29 cellular contexts compared by ENCODE assay signal in the genomic region with DNA sequence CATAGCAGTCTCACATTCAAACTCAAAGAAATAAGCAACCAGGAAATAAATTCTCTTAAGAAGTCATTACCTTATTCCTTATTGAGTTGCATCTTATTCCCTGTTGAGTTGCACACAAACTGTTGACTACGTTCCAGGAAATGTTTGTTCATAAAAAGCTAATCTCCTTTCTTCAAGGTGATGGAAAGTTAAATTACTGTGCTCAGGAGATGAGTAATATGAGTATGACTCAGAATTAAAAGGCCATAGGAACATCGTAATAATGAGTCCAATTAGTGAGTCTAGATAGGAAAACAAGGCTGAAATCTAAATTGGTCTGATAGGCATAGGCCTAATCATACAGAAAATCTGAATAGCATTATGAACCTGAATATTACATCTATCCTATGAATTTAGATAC.
DNase-seq lines count a peak whose midpoint lies in the region; ATAC-seq and TF ChIP-seq lines count a peak whose summit lies in the region.
"Had no signal": no experiment of that assay in that cellular context is flagged by ENCODE, and none has a peak within 500 bp of the region (broad histone marks: within the 10 kb centered on the region; RNA-seq: fewer than 3 reads in every experiment).

No MANE protein-coding gene starts in this region.

- H3K36me3 ChIP-seq in SK-N-SH (replicated peaks in 1 of 2; ENCODE audit: control insufficient read depth in 1 of 2, insufficient read depth in 2 of 2, low read length in 1 of 2) = no peaks in the 10 kb centered on the region
- H3K36me3 ChIP-seq: lower lobe of right lung, ovary, spleen, upper lobe of right lung had no signal

- no peaks in the 10 kb centered on the region for H4K20me1 ChIP-seq in SK-N-SH (ENCODE audit: insufficient read depth)

- TF ChIP-seq CTCF in SK-N-SH (IDR thresholded peaks at IDR 0.05) (no peak), RWPE1 (conservative IDR thresholded peaks at IDR 0.05; ENCODE audit: low read depth) (no peak), fibroblast of mammary gland (conservative IDR thresholded peaks at IDR 0.05; ENCODE audit: control insufficient read depth, insufficient read depth, low read depth, low read length) (no peak)

- H3K4me1 Mint-ChIP-seq in stimulated activated effector memory CD8-positive, alpha-beta T cell treated with anti-CD3 and anti-CD28 coated beads, Interleukin-12 subunit alpha, Interleukin-12 subunit beta, amount 100 ng/mL, for 72 hours = peaks cover 4% of the 10 kb centered on the region
- H3K4me1 Mint-ChIP-seq: activated CD4-positive, alpha-beta T cell treated with anti-CD3 and anti-CD28 coated beads, Interleukin-2, amount 10 ng/mL, durations not matched to agents 24 days and 14 days; B cell; endodermal cell; nephron progenitor cell had no signal

- H3K36me3 Mint-ChIP-seq in stimulated activated effector memory CD8-positive, alpha-beta T cell treated with anti-CD3 and anti-CD28 coated beads, Interleukin-12 subunit alpha, Interleukin-12 subunit beta, amount 100 ng/mL, for 72 hours = no peaks in the 10 kb centered on the region
- H3K36me3 Mint-ChIP-seq: CD8-positive, alpha-beta T cell had no signal

- no peaks in the 10 kb centered on the region for H3K27me3 ChIP-seq in SK-N-SH (ENCODE audit: insufficient read depth)
- H3K27me3 ChIP-seq: ovary, spleen, upper lobe of right lung had no signal

- peaks cover 0 to 4% of the 10 kb centered on the region in 2 experiments; a peak in 2 of 4 replicates for H3K4me1 ChIP-seq in SK-N-SH (ENCODE audit: control insufficient read depth in 1 of 2, insufficient read depth in 2 of 2, low read depth in 1 of 2, low read length in 1 of 2)
- H3K4me1 ChIP-seq: lower lobe of right lung, spleen, upper lobe of right lung had no signal

- no peaks in the 10 kb centered on the region for H3K9me2 ChIP-seq in SK-N-SH

- no peaks in the 10 kb centered on the region for H3K9me3 Mint-ChIP-seq in stimulated activated effector memory CD8-positive, alpha-beta T cell treated with anti-CD3 and anti-CD28 coated beads, Interleukin-12 subunit alpha, Interleukin-12 subunit beta, amount 100 ng/mL, for 72 hours
- H3K9me3 Mint-ChIP-seq: activated CD4-positive, alpha-beta T cell treated with anti-CD3 and anti-CD28 coated beads, Interleukin-2, amount 10 ng/mL, durations not matched to agents 24 days and 14 days; CD8-positive, alpha-beta T cell had no signal

- no peak overlapping the region for H3K4me3 ChIP-seq in SK-N-SH (ENCODE audit: low read depth in 2 of 2, low read length in 1 of 2)
- H3K4me3 ChIP-seq in fibroblast of mammary gland (ENCODE audit: control insufficient read depth, low read depth, low read length) = no peak overlapping the region
- H3K4me3 ChIP-seq: lower lobe of right lung, ovary, PC-9, spleen, upper lobe of right lung had no signal

- DNase-seq in SK-N-SH (no peak), RWPE1 (ENCODE audit: low spot score) (peak; percentile 13), fibroblast of mammary gland (ENCODE audit: low read depth) (peak; percentile 46), Kasumi-1 (lab: John Stamatoyannopoulos, UW) (no peak)
- no peak for DNase-seq in stimulated activated effector memory CD8-positive, alpha-beta T cell treated with anti-CD3 and anti-CD28 coated beads, Interleukin-12 subunit alpha, Interleukin-12 subunit beta, amount 100 ng/mL, for 72 hours (ENCODE audit: low spot score in 2 of 2)
- DNase-seq: activated CD4-positive, alpha-beta T cell treated with anti-CD3 and anti-CD28 coated beads, Interleukin-2, amount 10 ng/mL, durations not matched to agents 24 days and 14 days; activated naive CD4-positive, alpha-beta T cell treated with Interleukin-2 at 50 U/mL for 16 hours; activated T-cell treated with anti-CD3 and anti-CD28 coated beads, Interleukin-2, amount 50 U/mL, for 48 hours; caudate nucleus; CD8-positive, alpha-beta T cell; DMS79 treated with DMSO at 0.1 percent for 48 hours; endodermal cell; kidney; lower lobe of right lung; MV-4-11; NCI-H1694 treated with DMSO at 0.1 percent for 48 hours; NCI-H524; nephron progenitor cell; ovary; PC-9; right cardiac atrium; SHP77; spleen; upper lobe of right lung had no signal

- ATAC-seq in SK-N-SH treated with all-trans-retinoic acid at 6 μM for 48 hours (no peak), GM21528 (IDR thresholded peaks at IDR 0.05; ENCODE audit: low FRiP score, unreplicated experiment) (no peak), GM18858 (IDR thresholded peaks at IDR 0.05; ENCODE audit: unreplicated experiment) (no peak)
- ATAC-seq in stimulated activated effector memory CD8-positive, alpha-beta T cell treated with anti-CD3 and anti-CD28 coated beads, Interleukin-12 subunit alpha, Interleukin-12 subunit beta, amount 100 ng/mL, for 72 hours = peak; percentile 70
- ATAC-seq: CD8-positive, alpha-beta T cell; lower lobe of right lung; right cardiac atrium; upper lobe of right lung had no signal

- H3K9me3 ChIP-seq in SK-N-SH = no peaks in the 10 kb centered on the region
- H3K9me3 ChIP-seq: lower lobe of right lung, ovary, spleen, upper lobe of right lung had no signal

- 40% methylated on average over 2 of the region's 2 CpGs for WGBS in SK-N-SH (ENCODE audit: low lambda C conversion rate)

- H3K27ac Mint-ChIP-seq in stimulated activated effector memory CD8-positive, alpha-beta T cell treated with anti-CD3 and anti-CD28 coated beads, Interleukin-12 subunit alpha, Interleukin-12 subunit beta, amount 100 ng/mL, for 72 hours = no peak overlapping the region
- H3K27ac Mint-ChIP-seq: activated CD4-positive, alpha-beta T cell treated with anti-CD3 and anti-CD28 coated beads, Interleukin-2, amount 10 ng/mL, durations not matched to agents 24 days and 14 days; B cell; CD8-positive, alpha-beta T cell; endodermal cell; nephron progenitor cell had no signal

- no peaks in the 10 kb centered on the region for H3K79me2 ChIP-seq in SK-N-SH (ENCODE audit: insufficient read depth)

- H3F3A ChIP-seq in SK-N-SH (replicated peaks; ENCODE audit: insufficient read depth) = no peaks in the 10 kb centered on the region

- TF ChIP-seq EP300 in SK-N-SH (IDR thresholded peaks at IDR 0.05; ENCODE audit: borderline replicate concordance in 1 of 2, low read depth in 1 of 2, low read length in 1 of 2) = no peak

- POLR2A ChIA-PET in SK-N-SH (lab: Yijun Ruan, JAX) (no interaction called here), RWPE1 (lab: Yijun Ruan, JAX; ENCODE audit: low non-redundant PET) (no interaction called here)

- no peak for TF ChIP-seq RAD21 in SK-N-SH (IDR thresholded peaks at IDR 0.05; ENCODE audit: low read length)

- no peak overlapping the region for H2AFZ ChIP-seq in SK-N-SH (ENCODE audit: low read depth)
- H2AFZ ChIP-seq: PC-9 had no signal

- no peak overlapping the region for H3K4me2 ChIP-seq in SK-N-SH
- H3K4me2 ChIP-seq: KMS-11, PC-9 had no signal

- H3K4me3 Mint-ChIP-seq in stimulated activated effector memory CD8-positive, alpha-beta T cell treated with anti-CD3 and anti-CD28 coated beads, Interleukin-12 subunit alpha, Interleukin-12 subunit beta, amount 100 ng/mL, for 72 hours = no peak overlapping the region
- H3K4me3 Mint-ChIP-seq: activated CD4-positive, alpha-beta T cell treated with anti-CD3 and anti-CD28 coated beads, Interleukin-2, amount 10 ng/mL, durations not matched to agents 24 days and 14 days; B cell; CD8-positive, alpha-beta T cell; endodermal cell; nephron progenitor cell had no signal

- H3K9ac ChIP-seq in SK-N-SH = no peak overlapping the region
- H3K9ac ChIP-seq: KMS-11 had no signal

- H3K27ac ChIP-seq in SK-N-SH (ENCODE audit: low read depth in 2 of 2, low read length in 1 of 2) (no peak overlapping the region), RWPE1 (no peak overlapping the region)
- H3K27ac ChIP-seq: KMS-11, lower lobe of right lung, ovary, PC-9, spleen, upper lobe of right lung had no signal

- CTCF ChIA-PET in SK-N-SH (lab: Yijun Ruan, JAX) = interaction anchor here (1.0 to 1.2 kb wide), 2 partner anchors 13 to 86 kb away, joined by 3 to 4 read pairs; no protein-coding TSS in a partner anchor
- CTCF ChIA-PET in RWPE1 (lab: Yijun Ruan, JAX) = no interaction called here

TF ChIP-seq in SK-N-SH treated with all-trans-retinoic acid at 6 μM for 48 hours, 23 proteins besides CTCF, POLR2A, EP300 and RAD21:
- TF ChIP-seq ISL1 (CRISPR knock-in tag; IDR thresholded peaks at IDR 0.05) (peak; percentile 27), GLIS3 (CRISPR knock-in tag; IDR thresholded peaks at IDR 0.05) (no peak)

TF ChIP-seq in SK-N-SH, 30 proteins besides CTCF, POLR2A, EP300 and RAD21 (continues in another document):
- no peak for TF ChIP-seq ELF1 (IDR thresholded peaks at IDR 0.05)
- TF ChIP-seq, protein P1, sequence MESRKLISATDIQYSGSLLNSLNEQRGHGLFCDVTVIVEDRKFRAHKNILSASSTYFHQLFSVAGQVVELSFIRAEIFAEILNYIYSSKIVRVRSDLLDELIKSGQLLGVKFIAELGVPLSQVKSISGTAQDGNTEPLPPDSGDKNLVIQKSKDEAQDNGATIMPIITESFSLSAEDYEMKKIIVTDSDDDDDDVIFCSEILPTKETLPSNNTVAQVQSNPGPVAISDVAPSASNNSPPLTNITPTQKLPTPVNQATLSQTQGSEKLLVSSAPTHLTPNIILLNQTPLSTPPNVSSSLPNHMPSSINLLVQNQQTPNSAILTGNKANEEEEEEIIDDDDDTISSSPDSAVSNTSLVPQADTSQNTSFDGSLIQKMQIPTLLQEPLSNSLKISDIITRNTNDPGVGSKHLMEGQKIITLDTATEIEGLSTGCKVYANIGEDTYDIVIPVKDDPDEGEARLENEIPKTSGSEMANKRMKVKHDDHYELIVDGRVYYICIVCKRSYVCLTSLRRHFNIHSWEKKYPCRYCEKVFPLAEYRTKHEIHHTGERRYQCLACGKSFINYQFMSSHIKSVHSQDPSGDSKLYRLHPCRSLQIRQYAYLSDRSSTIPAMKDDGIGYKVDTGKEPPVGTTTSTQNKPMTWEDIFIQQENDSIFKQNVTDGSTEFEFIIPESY (IDR thresholded peaks at IDR 0.05; ENCODE audit: borderline replicate concordance, low read depth) = no peak
- TF ChIP-seq CHD2 (IDR thresholded peaks at IDR 0.05; ENCODE audit: low read length, partially characterized antibody) = no peak
- TF ChIP-seq EZH2phosphoT487 (IDR thresholded peaks at IDR 0.05; ENCODE audit: borderline replicate concordance, low read depth) = no peak
- TF ChIP-seq NFIC (IDR thresholded peaks at IDR 0.05; ENCODE audit: borderline replicate concordance) = no peak
- no peak for TF ChIP-seq TEAD4 (IDR thresholded peaks at IDR 0.05; ENCODE audit: borderline replicate concordance, insufficient read depth)
- no peak for TF ChIP-seq NRF1 (IDR thresholded peaks at IDR 0.05; ENCODE audit: low read depth, low read length)
- TF ChIP-seq RCOR1 (IDR thresholded peaks at IDR 0.05; ENCODE audit: low read length) = no peak
- TF ChIP-seq, protein P2, sequence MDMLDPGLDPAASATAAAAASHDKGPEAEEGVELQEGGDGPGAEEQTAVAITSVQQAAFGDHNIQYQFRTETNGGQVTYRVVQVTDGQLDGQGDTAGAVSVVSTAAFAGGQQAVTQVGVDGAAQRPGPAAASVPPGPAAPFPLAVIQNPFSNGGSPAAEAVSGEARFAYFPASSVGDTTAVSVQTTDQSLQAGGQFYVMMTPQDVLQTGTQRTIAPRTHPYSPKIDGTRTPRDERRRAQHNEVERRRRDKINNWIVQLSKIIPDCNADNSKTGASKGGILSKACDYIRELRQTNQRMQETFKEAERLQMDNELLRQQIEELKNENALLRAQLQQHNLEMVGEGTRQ (IDR thresholded peaks at IDR 0.05; ENCODE audit: borderline replicate concordance, low read depth, low read length) = no peak
- no peak for TF ChIP-seq RFX5 (IDR thresholded peaks at IDR 0.05; ENCODE audit: low read length)

Comparison
In these comparisons a context has a peak if more than half of its experiments do, and no peak if none do; other contexts are left out.
1. DNase-seq: peak in RWPE1 (single experiment) and fibroblast of mammary gland (single experiment); none in SK-N-SH (single experiment), stimulated activated effector memory CD8-positive, alpha-beta T cell treated with anti-CD3 and anti-CD28 coated beads, Interleukin-12 subunit alpha, Interleukin-12 subunit beta, amount 100 ng/mL, for 72 hours (0 of 2) and Kasumi-1 (0 of 2).